In the genomic region with DNA sequence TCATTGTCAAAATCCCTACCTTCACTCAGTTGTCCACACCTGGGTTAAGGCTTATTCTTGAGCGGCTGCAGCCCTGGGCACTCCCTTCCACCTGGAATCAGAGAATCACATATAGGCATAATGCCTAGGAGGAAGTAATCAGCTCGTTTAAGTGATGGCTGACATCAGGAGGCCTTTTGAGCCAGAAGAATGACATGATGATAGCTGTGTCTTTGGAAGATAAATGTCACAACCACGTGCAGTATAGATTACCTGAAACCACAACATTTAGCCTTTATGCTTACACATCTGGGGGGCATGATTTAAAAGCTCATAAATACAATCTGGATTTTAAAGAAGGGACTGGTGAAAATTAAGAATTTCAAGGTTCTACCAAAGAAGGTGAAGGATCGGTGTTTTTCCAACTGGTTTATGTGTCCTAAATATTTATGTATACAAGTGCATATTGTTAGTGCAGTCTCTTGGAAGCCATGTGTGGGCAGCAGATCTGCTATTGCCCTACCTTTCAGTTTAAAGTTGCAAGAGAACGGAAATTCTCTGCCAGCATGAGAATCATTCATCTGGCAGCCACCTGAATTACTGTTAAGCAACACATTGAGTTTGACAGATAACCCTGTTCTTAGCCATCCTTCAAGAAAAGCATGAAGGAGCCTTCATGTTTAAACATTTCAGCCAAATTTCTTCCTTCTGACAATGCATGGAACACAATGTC, we compare ENCODE assay signal across 22 cellular contexts.
DNase-seq lines count a peak whose midpoint lies in the region; ATAC-seq and TF ChIP-seq lines count a peak whose summit lies in the region.
"Had no signal": no experiment of that assay in that cellular context is flagged by ENCODE, and none has a peak within 500 bp of the region (broad histone marks: within the 10 kb centered on the region; RNA-seq: fewer than 3 reads in every experiment).

No MANE protein-coding gene starts in this region.

- H4K20me1 ChIP-seq in neural cell (ENCODE audit: insufficient read depth) = no peaks in the 10 kb centered on the region

- H3K4me1 Mint-ChIP-seq in activated T-helper 1 cell treated with anti-CD3 and anti-CD28 coated beads, Interleukin-12 subunit alpha, Interleukin-12 subunit beta, Interleukin-2, Interleukin-4 antibody, amounts not matched to agents 30 ng/mL and 10 ng/mL and 1 ng/mL, durations not matched to agents 14 hours and 24 hours and 36 hours (ENCODE audit: low read depth) = no peaks in the 10 kb centered on the region

- intact Hi-C loops in activated T-helper 1 cell treated with anti-CD3 and anti-CD28 coated beads, Interleukin-12 subunit alpha, Interleukin-12 subunit beta, Interleukin-2, Interleukin-4 antibody, amounts not matched to agents 30 ng/mL and 10 ng/mL and 1 ng/mL, durations not matched to agents 14 hours and 24 hours and 36 hours (cut with micrococcal nuclease) = no loop called here

- peaks cover 2% of the 10 kb centered on the region for H3K36me3 Mint-ChIP-seq in activated T-helper 1 cell treated with anti-CD3 and anti-CD28 coated beads, Interleukin-12 subunit alpha, Interleukin-12 subunit beta, Interleukin-2, Interleukin-4 antibody, amounts not matched to agents 30 ng/mL and 10 ng/mL and 1 ng/mL, durations not matched to agents 14 hours and 24 hours and 36 hours (ENCODE audit: low read depth)

- no peaks in the 10 kb centered on the region for H3K36me3 ChIP-seq in neural cell (ENCODE audit: insufficient read depth, low read length)

- no peak for TF ChIP-seq CTCF in neural cell (IDR thresholded peaks at IDR 0.05; ENCODE audit: poor library complexity, severe bottlenecking)

- no peaks in the 10 kb centered on the region for H3K9me3 ChIP-seq in neural cell (ENCODE audit: low read length)

- no peak overlapping the region for H2AFZ ChIP-seq in neural cell (ENCODE audit: low read depth, low read length)
- H2AFZ ChIP-seq: GM23248 had no signal

- TF ChIP-seq EP300 in neural cell (conservative IDR thresholded peaks at IDR 0.05; ENCODE audit: poor library complexity, severe bottlenecking) = peak; percentile 60

- peak in 2 of 3 experiments; percentile 18 to 59 for DNase-seq in NCI-H1417 (lab: John Stamatoyannopoulos, UW)
- no peak for DNase-seq in NCI-H1417 treated with DMSO at 0.1 percent for 48 hours (lab: John Stamatoyannopoulos, UW)
- DNase-seq in NCI-H146 (lab: John Stamatoyannopoulos, UW) = peak; percentile 26
- peak in 3 of 61 donors; percentile 14 to 77 (median 34) for DNase-seq in caudate nucleus (lab: John Stamatoyannopoulos, UW)
- no peak for DNase-seq in dedifferentiated amniotic fluid mesenchymal stem cell (ENCODE audit: extremely low spot score)
- no peak for DNase-seq in activated T-helper 1 cell treated with anti-CD3 and anti-CD28 coated beads, Interleukin-12 subunit alpha, Interleukin-12 subunit beta, Interleukin-2, Interleukin-4 antibody, amounts not matched to agents 30 ng/mL and 10 ng/mL and 1 ng/mL, durations not matched to agents 14 hours and 24 hours and 36 hours (ENCODE audit: low spot score)
- DNase-seq: 8988T, DMS53, H7, Karpas-422, MV-4-11, NCI-H1105, NCI-H187, NCI-H2171, NCI-H226, NCI-H510A, SIG-M5 had no signal

- H3K27me3 Mint-ChIP-seq in activated T-helper 1 cell treated with anti-CD3 and anti-CD28 coated beads, Interleukin-12 subunit alpha, Interleukin-12 subunit beta, Interleukin-2, Interleukin-4 antibody, amounts not matched to agents 30 ng/mL and 10 ng/mL and 1 ng/mL, durations not matched to agents 14 hours and 24 hours and 36 hours (ENCODE audit: insufficient read depth) = peaks cover 5% of the 10 kb centered on the region

- H3K27me3 ChIP-seq in neural cell (ENCODE audit: insufficient read depth, low read depth, low read length) = no peaks in the 10 kb centered on the region

- TF ChIP-seq RAD21 in neural cell (conservative IDR thresholded peaks at IDR 0.05) = no peak

- no peak overlapping the region for H3K9ac ChIP-seq in neural cell (ENCODE audit: low read length)
- H3K9ac ChIP-seq: GM23248 had no signal

- H3K79me2 ChIP-seq in neural cell (replicated peaks; ENCODE audit: insufficient read depth, low read length) = no peaks in the 10 kb centered on the region

- H3K4me3 Mint-ChIP-seq in activated T-helper 1 cell treated with anti-CD3 and anti-CD28 coated beads, Interleukin-12 subunit alpha, Interleukin-12 subunit beta, Interleukin-2, Interleukin-4 antibody, amounts not matched to agents 30 ng/mL and 10 ng/mL and 1 ng/mL, durations not matched to agents 14 hours and 24 hours and 36 hours = no peak overlapping the region

- H3F3A ChIP-seq in neural cell (ENCODE audit: insufficient read depth, low read length, poor library complexity, severe bottlenecking) = no peaks in the 10 kb centered on the region

- no peak overlapping the region for H3K27ac Mint-ChIP-seq in activated T-helper 1 cell treated with anti-CD3 and anti-CD28 coated beads, Interleukin-12 subunit alpha, Interleukin-12 subunit beta, Interleukin-2, Interleukin-4 antibody, amounts not matched to agents 30 ng/mL and 10 ng/mL and 1 ng/mL, durations not matched to agents 14 hours and 24 hours and 36 hours

- peak overlapping the region; percentile 33 for H3K4me2 ChIP-seq in neural cell (ENCODE audit: low read length)

- H3K27ac ChIP-seq in caudate nucleus (ENCODE audit: low read depth, low read length) (peak overlapping the region; percentile 75), neural cell (ENCODE audit: low read length) (no peak overlapping the region)
- H3K27ac ChIP-seq: GM23248, SK-N-MC had no signal

- H3K9me3 Mint-ChIP-seq in activated T-helper 1 cell treated with anti-CD3 and anti-CD28 coated beads, Interleukin-12 subunit alpha, Interleukin-12 subunit beta, Interleukin-2, Interleukin-4 antibody, amounts not matched to agents 30 ng/mL and 10 ng/mL and 1 ng/mL, durations not matched to agents 14 hours and 24 hours and 36 hours = peaks cover 16% of the 10 kb centered on the region

- no peaks in the 10 kb centered on the region for H3K9me2 ChIP-seq in neural cell (ENCODE audit: insufficient read depth, low read length)

- H3K4me3 ChIP-seq in neural cell (ENCODE audit: low read length) = peak overlapping the region; percentile 32
- H3K4me3 ChIP-seq: GM23248, SK-N-MC had no signal

- no peak for ATAC-seq in GM21529 (IDR thresholded peaks at IDR 0.05; ENCODE audit: unreplicated experiment)
- ATAC-seq: HepG2 had no signal

TF ChIP-seq in neural cell, 6 proteins besides CTCF, POLR2A, EP300 and RAD21:
- no peak for TF ChIP-seq TAF1 (IDR thresholded peaks at IDR 0.05; ENCODE audit: low read depth)
- peak; percentile 52 for TF ChIP-seq POLR2AphosphoS5 (IDR thresholded peaks at IDR 0.05)

Comparison
In these comparisons a context has a peak if more than half of its experiments do, and no peak if none do; other contexts are left out.
1. DNase-seq: peak in NCI-H1417 (2 of 3) and NCI-H146 (single experiment); none in NCI-H1417 treated with DMSO at 0.1 percent for 48 hours (single experiment), dedifferentiated amniotic fluid mesenchymal stem cell (single experiment) and activated T-helper 1 cell treated with anti-CD3 and anti-CD28 coated beads, Interleukin-12 subunit alpha, Interleukin-12 subunit beta, Interleukin-2, Interleukin-4 antibody, amounts not matched to agents 30 ng/mL and 10 ng/mL and 1 ng/mL, durations not matched to agents 14 hours and 24 hours and 36 hours (single experiment).